13 cellular contexts compared by ENCODE assay signal in the genomic region with DNA sequence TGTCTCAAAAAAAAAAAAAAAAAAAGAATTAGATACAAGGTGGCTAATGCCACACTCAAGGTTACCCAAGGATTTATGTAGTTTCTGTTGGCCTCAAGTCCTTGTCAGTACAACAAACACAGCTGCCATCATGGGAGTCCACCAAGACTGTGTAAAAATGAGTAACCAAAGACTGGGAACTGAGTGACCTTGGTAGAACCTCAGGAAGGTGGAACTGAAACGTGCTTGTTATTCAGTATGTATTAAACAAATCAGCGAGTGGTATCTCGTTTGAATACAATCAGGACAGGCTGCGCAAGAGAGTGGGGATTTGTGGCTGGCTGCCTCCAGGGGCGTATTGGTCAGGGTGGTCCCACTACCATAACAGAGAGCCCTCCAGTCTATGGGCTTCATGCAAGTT.
DNase-seq lines count a peak whose midpoint lies in the region; ATAC-seq lines count a peak whose summit lies in the region.
"Had no signal": no experiment of that assay in that cellular context is flagged by ENCODE, and none has a peak within 500 bp of the region (broad histone marks: within the 10 kb centered on the region; RNA-seq: fewer than 3 reads in every experiment).

No MANE protein-coding gene starts in this region.

- in situ Hi-C loops in HAP-1 (cut with MboI; ENCODE audit: low sequenced_read_pairs), result no loop called here

- H3K9me3 ChIP-seq in HAP-1, result no peaks in the 10 kb centered on the region
- H3K9me3 ChIP-seq: esophagus squamous epithelium, uterus had no signal

- no peaks in the 10 kb centered on the region for H3K27me3 ChIP-seq in HAP-1 (ENCODE audit: low read depth)
- H3K27me3 ChIP-seq: esophagus squamous epithelium, uterus had no signal

- H3K36me3 ChIP-seq in HAP-1 (replicated peaks), result no peaks in the 10 kb centered on the region
- H3K36me3 ChIP-seq: esophagus squamous epithelium, uterus had no signal

- H3K4me1 ChIP-seq in HAP-1, result no peaks in the 10 kb centered on the region
- H3K4me1 ChIP-seq: esophagus squamous epithelium, uterus had no signal

- no peak overlapping the region for H3K4me3 ChIP-seq in HAP-1
- H3K4me3 ChIP-seq: esophagus squamous epithelium, uterus had no signal

- DNase-seq in NCI-H526 (lab: John Stamatoyannopoulos, UW), result peak; percentile 24 to 44
- no peak for DNase-seq in NCI-H526 treated with DMSO at 0.1 percent for 48 hours (lab: John Stamatoyannopoulos, UW)
- DNase-seq in HAP-1 (ENCODE audit: low spot score in 2 of 2), result no peak
- DNase-seq in SW 1271 (lab: John Stamatoyannopoulos, UW), result no peak
- DNase-seq in midbrain (lab: John Stamatoyannopoulos, UW), result no peak
- DNase-seq in globus pallidus (ENCODE audit: low spot score), result no peak
- DNase-seq: ACHN, esophagus squamous epithelium, NCI-H2029, uterus had no signal

- peak; percentile 72 for ATAC-seq in HG02588 (IDR thresholded peaks at IDR 0.05; ENCODE audit: unreplicated experiment)
- peak; percentile 79 for ATAC-seq in HG03469 (IDR thresholded peaks at IDR 0.05; ENCODE audit: unreplicated experiment)
- ATAC-seq: activated T-helper 17 cell treated with anti-CD3 and anti-CD28 coated beads, Interleukin-2, amount 50 U/mL, for 72 hours had no signal

Comparison
In these comparisons a context has a peak if more than half of its experiments do, and no peak if none do; other contexts are left out.
1. DNase-seq: peak in NCI-H526 (2 of 2); none in NCI-H526 treated with DMSO at 0.1 percent for 48 hours (single experiment), HAP-1 (0 of 2), SW 1271 (0 of 2), midbrain (single experiment) and globus pallidus (single experiment).